Comparison of ENCODE assay signal across 1 cellular context in the genomic region with DNA sequence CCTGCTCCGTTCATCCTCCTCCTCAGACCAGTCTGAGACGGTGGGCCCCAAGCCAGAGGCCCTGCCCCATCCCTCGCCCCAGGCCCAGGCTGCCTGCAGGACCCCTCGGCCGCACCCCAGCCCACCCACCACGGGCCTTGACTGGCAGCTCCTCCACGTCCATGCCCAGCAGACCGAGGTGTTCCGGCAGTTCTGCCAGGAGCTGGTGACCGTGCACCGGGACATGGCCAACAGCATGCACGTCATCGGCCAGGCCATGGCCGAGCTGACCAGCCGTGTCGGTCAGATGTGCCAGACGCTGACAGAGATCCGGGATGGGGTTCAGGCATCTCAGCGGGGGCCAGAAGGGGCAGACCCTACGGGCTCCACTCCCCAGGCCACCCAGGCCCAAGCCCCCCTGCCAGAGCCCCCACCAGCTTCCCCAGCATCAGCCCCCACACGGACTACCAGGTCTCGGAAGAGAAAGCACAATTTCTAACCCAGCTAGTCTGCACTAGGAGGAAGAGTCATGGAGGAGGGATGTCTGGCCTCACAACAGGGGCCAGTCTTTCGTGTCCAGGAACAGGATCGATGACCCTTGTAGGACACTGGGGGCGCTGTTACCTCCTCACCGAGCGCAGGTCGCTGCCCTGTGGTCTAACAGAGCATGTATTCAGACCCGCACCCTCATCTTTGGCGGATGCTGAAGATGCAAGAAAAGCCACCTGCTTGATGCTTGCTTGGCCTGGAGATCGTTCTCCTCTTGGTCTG.
TF ChIP-seq lines count a peak whose summit lies in the region.

No MANE protein-coding gene starts in this region.

TF ChIP-seq in HepG2, 621 proteins besides CTCF, POLR2A, EP300 and RAD21 (continued from another document):
- TF ChIP-seq, protein P1, sequence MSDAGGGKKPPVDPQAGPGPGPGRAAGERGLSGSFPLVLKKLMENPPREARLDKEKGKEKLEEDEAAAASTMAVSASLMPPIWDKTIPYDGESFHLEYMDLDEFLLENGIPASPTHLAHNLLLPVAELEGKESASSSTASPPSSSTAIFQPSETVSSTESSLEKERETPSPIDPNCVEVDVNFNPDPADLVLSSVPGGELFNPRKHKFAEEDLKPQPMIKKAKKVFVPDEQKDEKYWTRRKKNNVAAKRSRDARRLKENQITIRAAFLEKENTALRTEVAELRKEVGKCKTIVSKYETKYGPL (CRISPR knock-in tag; IDR thresholded peaks at IDR 0.05), result no peak
- no peak for TF ChIP-seq ISL2 (CRISPR knock-in tag; IDR thresholded peaks at IDR 0.05)
- TF ChIP-seq ZNF138 (CRISPR knock-in tag; IDR thresholded peaks at IDR 0.05; ENCODE audit: low read depth), result no peak
- TF ChIP-seq, protein P2, sequence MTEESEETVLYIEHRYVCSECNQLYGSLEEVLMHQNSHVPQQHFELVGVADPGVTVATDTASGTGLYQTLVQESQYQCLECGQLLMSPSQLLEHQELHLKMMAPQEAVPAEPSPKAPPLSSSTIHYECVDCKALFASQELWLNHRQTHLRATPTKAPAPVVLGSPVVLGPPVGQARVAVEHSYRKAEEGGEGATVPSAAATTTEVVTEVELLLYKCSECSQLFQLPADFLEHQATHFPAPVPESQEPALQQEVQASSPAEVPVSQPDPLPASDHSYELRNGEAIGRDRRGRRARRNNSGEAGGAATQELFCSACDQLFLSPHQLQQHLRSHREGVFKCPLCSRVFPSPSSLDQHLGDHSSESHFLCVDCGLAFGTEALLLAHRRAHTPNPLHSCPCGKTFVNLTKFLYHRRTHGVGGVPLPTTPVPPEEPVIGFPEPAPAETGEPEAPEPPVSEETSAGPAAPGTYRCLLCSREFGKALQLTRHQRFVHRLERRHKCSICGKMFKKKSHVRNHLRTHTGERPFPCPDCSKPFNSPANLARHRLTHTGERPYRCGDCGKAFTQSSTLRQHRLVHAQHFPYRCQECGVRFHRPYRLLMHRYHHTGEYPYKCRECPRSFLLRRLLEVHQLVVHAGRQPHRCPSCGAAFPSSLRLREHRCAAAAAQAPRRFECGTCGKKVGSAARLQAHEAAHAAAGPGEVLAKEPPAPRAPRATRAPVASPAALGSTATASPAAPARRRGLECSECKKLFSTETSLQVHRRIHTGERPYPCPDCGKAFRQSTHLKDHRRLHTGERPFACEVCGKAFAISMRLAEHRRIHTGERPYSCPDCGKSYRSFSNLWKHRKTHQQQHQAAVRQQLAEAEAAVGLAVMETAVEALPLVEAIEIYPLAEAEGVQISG (CRISPR knock-in tag; IDR thresholded peaks at IDR 0.05), result no peak
- TF ChIP-seq IKZF1 (IDR thresholded peaks at IDR 0.05), result no peak
- TF ChIP-seq BCL6 (CRISPR knock-in tag; IDR thresholded peaks at IDR 0.05), result no peak
